In the genomic region with DNA sequence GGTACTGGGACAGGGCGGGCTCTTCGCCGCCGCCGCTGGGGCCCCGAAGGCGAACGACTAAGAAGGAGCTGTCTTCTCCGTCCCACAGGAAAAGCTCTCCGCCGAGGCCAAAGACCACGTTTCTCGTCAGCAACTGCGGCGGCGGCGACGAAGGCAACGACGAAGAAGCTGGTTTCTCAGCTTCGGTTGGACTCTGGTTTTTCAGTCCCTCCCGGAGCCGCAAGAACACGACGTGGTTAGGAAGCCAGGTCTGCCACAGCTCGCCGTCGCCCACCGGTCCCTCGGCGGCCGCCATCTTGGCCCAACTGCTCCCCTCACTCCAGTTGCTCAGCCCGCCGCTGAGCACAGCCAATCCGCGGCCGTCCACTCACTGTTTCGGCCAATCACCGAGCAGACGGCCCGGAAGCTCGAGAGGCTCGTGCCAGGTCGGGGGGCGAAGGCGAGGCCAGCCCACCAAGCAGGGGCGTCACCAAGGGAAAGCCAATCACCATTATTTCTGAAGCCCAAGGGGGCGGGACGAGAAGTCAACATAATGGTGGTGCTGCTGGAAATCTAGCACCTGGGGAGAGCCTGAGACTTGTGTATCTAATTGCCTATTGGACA, we compare ENCODE assay signal across 8 cellular contexts. TPM values are rescaled to one million over a fixed set of nuclear protein-coding genes. Genes with fewer than 3 reads are reported as not detected.
DNase-seq lines count a peak whose midpoint lies in the region; FAIRE-seq and TF ChIP-seq lines count a peak whose summit lies in the region.

NUP88 (minus strand) TSS at position 307 of the 603 bp plus-strand sequence; CDS start at position 295, 12 bp downstream.

- H3K4me3 Mint-ChIP-seq in activated naive CD4-positive, alpha-beta T cell treated with anti-CD3 and anti-CD28 coated beads for 36 hours = peak within 1 kb of the TSS; percentile 100

- H3K36me3 Mint-ChIP-seq in activated naive CD4-positive, alpha-beta T cell treated with anti-CD3 and anti-CD28 coated beads for 36 hours (ENCODE audit: low read depth) = peaks cover 36% of the 10 kb centered on the region

- H3K36me3 ChIP-seq in neutrophil = peaks cover 23% of the 10 kb centered on the region

- H3K9me3 Mint-ChIP-seq in activated naive CD4-positive, alpha-beta T cell treated with anti-CD3 and anti-CD28 coated beads for 36 hours = no peaks in the 10 kb centered on the region

- no peaks in the 10 kb centered on the region for H3K27me3 ChIP-seq in neutrophil

- peak; percentile 78 for FAIRE-seq in frontal cortex (lab: Jason Lieb, UNC)

- peak within 1 kb of the TSS; percentile 95 for H3K4me3 ChIP-seq in HFF-Myc (replicated peaks; ENCODE audit: low read depth, low read length)
- H3K4me3 ChIP-seq in neutrophil (ENCODE audit: low read depth in 1 of 2, low read length in 1 of 2) = peak within 1 kb of the TSS; percentile 68 to 89

- DNase-seq in GM03348 (ENCODE audit: low spot score) (peak; percentile 99), HFF-Myc (ENCODE audit: extremely low read depth, low read depth) (peak; percentile 92), NAMALWA (ENCODE audit: low spot score) (peak; percentile 96), SK-N-DZ (ENCODE audit: low spot score) (peak; percentile 99), frontal cortex (ENCODE audit: low spot score in 2 of 2) (peak; percentile 86 to 96), substantia nigra (lab: John Stamatoyannopoulos, UW) (peak; percentile 85 to 98 (median 96))
- peak; percentile 97 for DNase-seq in activated naive CD4-positive, alpha-beta T cell treated with anti-CD3 and anti-CD28 coated beads for 36 hours

- H3K27ac Mint-ChIP-seq in activated naive CD4-positive, alpha-beta T cell treated with anti-CD3 and anti-CD28 coated beads for 36 hours = peak within 1 kb of the TSS; percentile 100

- no peaks in the 10 kb centered on the region for H3K9me3 ChIP-seq in neutrophil

- H3K4me1 Mint-ChIP-seq in activated naive CD4-positive, alpha-beta T cell treated with anti-CD3 and anti-CD28 coated beads for 36 hours (ENCODE audit: low read depth) = peaks cover 50% of the 10 kb centered on the region

- peaks cover 19 to 23% of the 10 kb centered on the region in 2 experiments for H3K4me1 ChIP-seq in neutrophil (ENCODE audit: control insufficient read depth in 1 of 2, insufficient read depth in 1 of 2, low read depth in 1 of 2, low read length in 1 of 2)

- H3K27me3 Mint-ChIP-seq in activated naive CD4-positive, alpha-beta T cell treated with anti-CD3 and anti-CD28 coated beads for 36 hours (ENCODE audit: low read depth) = no peaks in the 10 kb centered on the region

- CTCF ChIA-PET in activated naive CD4-positive, alpha-beta T cell treated with anti-CD3 and anti-CD28 coated beads for 36 hours (lab: Charles Lee) = interaction anchor here (1.0 to 1.7 kb wide), 3 partner anchors 20 to 109 kb away, joined by 3 to 5 read pairs (median 3); partner anchors contain the start of gene C1QBP

- peak within 1 kb of the TSS; percentile 84 for H3K27ac ChIP-seq in neutrophil
- H3K27ac ChIP-seq in substantia nigra (ENCODE audit: low read depth, low read length, poor library complexity, severe bottlenecking) = peak within 1 kb of the TSS; percentile 83

- TF ChIP-seq CTCF in HFF-Myc (IDR thresholded peaks at IDR 0.05; ENCODE audit: low read depth, low read length, missing control alignments) = no peak
- no peak for TF ChIP-seq CTCF in neutrophil (IDR thresholded peaks at IDR 0.05)

- intact Hi-C loops in activated naive CD4-positive, alpha-beta T cell treated with anti-CD3 and anti-CD28 coated beads for 36 hours (cut with micrococcal nuclease) = loop anchor here (1.0 to 5.0 kb wide), 7 partner anchors 20 to 471 kb away; partner anchors contain the start of genes C1QBP, DERL2, MIS12 and NLRP1

RNA-seq across cellular contexts. Expression of gene NUP88, which starts in this region (rescaled TPM):
- polyA plus RNA-seq in SK-N-DZ (2014; cell fraction: cytosol; rRNA removed) = 154 and 167 TPM in 2 replicates
- 113 and 123 TPM in 2 replicates for polyA plus RNA-seq in SK-N-DZ (2014; cell fraction: nucleus; rRNA removed)
- total RNA-seq in activated naive CD4-positive, alpha-beta T cell treated with anti-CD3 and anti-CD28 coated beads for 36 hours = 100 to 1,000 TPM; 115 to 131 TPM
- total RNA-seq in frontal cortex = 90.9 TPM

Comparison
In these comparisons a context has a peak if more than half of its experiments do, and no peak if none do; other contexts are left out.
1. Peak in every context shown above with its lines: DNase-seq, H3K4me3 ChIP-seq and H3K27ac ChIP-seq.